In the genomic region with DNA sequence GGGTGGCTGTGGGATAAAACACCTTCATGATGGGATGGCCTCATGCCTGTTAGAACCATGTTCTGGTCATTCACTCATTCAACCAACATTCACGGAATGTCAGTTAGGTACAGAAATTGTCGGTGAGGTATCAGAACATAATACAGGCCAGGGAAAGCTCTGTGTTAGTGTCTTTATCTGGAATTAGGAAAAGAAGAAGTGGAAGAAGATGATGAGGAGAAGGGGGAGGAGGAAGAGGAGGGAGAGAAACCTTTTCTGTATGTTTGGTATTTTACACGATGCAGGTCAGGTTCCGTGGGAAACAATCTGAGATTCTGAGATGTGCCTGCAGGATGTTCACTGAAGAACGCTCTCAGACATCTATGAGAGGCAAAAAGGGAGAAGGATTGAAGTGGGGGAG, we compare ENCODE assay signal across 3 cellular contexts.
A peak's percentile ranks its signal among the peaks of the same experiment; 100 is the strongest.
TF ChIP-seq lines count a peak whose summit lies in the region.

No MANE protein-coding gene starts in this region.

TF ChIP-seq in SK-N-SH, 30 proteins besides CTCF, POLR2A, EP300 and RAD21 (continues in another document):
- TF ChIP-seq NRF1 (IDR thresholded peaks at IDR 0.05; ENCODE audit: low read depth, low read length) (no peak), REST (IDR thresholded peaks at IDR 0.05; ENCODE audit: low read depth, low read length) (no peak), RCOR1 (IDR thresholded peaks at IDR 0.05; ENCODE audit: low read length) (no peak), TEAD4 (IDR thresholded peaks at IDR 0.05; ENCODE audit: borderline replicate concordance, insufficient read depth) (no peak), SMC3 (IDR thresholded peaks at IDR 0.05; ENCODE audit: low read depth, low read length) (no peak), USF1 (IDR thresholded peaks at IDR 0.05; ENCODE audit: borderline replicate concordance, low read depth) (no peak), EZH2phosphoT487 (IDR thresholded peaks at IDR 0.05; ENCODE audit: borderline replicate concordance, low read depth) (no peak), POLR2AphosphoS5 (IDR thresholded peaks at IDR 0.05; ENCODE audit: low read depth, low read length) (no peak), MEF2A (IDR thresholded peaks at IDR 0.05; ENCODE audit: borderline replicate concordance, low read depth) (no peak), MXI1 (IDR thresholded peaks at IDR 0.05; ENCODE audit: low read depth, low read length) (no peak), JUND (IDR thresholded peaks at IDR 0.05) (no peak), GABPA (IDR thresholded peaks at IDR 0.05; ENCODE audit: low read depth) (no peak), USF2 (IDR thresholded peaks at IDR 0.05; ENCODE audit: borderline replicate concordance, low read depth, low read length) (no peak), GATA2 (CRISPR knock-in tag; IDR thresholded peaks at IDR 0.05) (no peak)

TF ChIP-seq in SK-N-SH treated with all-trans-retinoic acid at 6 μM for 48 hours, 23 proteins besides CTCF, POLR2A, EP300 and RAD21:
- TF ChIP-seq SNAI2 (CRISPR knock-in tag; IDR thresholded peaks at IDR 0.05) (no peak), ARNTL (CRISPR knock-in tag; IDR thresholded peaks at IDR 0.05; ENCODE audit: borderline replicate concordance, low read depth) (no peak), BACH2 (CRISPR knock-in tag; IDR thresholded peaks at IDR 0.05; ENCODE audit: borderline replicate concordance) (no peak), TSHZ2 (CRISPR knock-in tag; IDR thresholded peaks at IDR 0.05) (no peak), CREB5 (CRISPR knock-in tag; IDR thresholded peaks at IDR 0.05; ENCODE audit: low read depth) (no peak), CSDC2 (CRISPR knock-in tag; IDR thresholded peaks at IDR 0.05) (no peak), ZFP30 (CRISPR knock-in tag; IDR thresholded peaks at IDR 0.05) (no peak)
- TF ChIP-seq, protein P1, sequence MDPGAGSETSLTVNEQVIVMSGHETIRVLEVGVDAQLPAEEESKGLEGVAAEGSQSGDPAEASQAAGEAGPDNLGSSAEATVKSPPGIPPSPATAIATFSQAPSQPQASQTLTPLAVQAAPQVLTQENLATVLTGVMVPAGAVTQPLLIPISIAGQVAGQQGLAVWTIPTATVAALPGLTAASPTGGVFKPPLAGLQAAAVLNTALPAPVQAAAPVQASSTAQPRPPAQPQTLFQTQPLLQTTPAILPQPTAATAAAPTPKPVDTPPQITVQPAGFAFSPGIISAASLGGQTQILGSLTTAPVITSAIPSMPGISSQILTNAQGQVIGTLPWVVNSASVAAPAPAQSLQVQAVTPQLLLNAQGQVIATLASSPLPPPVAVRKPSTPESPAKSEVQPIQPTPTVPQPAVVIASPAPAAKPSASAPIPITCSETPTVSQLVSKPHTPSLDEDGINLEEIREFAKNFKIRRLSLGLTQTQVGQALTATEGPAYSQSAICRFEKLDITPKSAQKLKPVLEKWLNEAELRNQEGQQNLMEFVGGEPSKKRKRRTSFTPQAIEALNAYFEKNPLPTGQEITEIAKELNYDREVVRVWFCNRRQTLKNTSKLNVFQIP (CRISPR knock-in tag; IDR thresholded peaks at IDR 0.05; ENCODE audit: borderline replicate concordance, low read depth) = no peak
- TF ChIP-seq, protein P2, sequence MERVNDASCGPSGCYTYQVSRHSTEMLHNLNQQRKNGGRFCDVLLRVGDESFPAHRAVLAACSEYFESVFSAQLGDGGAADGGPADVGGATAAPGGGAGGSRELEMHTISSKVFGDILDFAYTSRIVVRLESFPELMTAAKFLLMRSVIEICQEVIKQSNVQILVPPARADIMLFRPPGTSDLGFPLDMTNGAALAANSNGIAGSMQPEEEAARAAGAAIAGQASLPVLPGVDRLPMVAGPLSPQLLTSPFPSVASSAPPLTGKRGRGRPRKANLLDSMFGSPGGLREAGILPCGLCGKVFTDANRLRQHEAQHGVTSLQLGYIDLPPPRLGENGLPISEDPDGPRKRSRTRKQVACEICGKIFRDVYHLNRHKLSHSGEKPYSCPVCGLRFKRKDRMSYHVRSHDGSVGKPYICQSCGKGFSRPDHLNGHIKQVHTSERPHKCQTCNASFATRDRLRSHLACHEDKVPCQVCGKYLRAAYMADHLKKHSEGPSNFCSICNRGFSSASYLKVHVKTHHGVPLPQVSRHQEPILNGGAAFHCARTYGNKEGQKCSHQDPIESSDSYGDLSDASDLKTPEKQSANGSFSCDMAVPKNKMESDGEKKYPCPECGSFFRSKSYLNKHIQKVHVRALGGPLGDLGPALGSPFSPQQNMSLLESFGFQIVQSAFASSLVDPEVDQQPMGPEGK (CRISPR knock-in tag; IDR thresholded peaks at IDR 0.05; ENCODE audit: borderline replicate concordance) = no peak

TF ChIP-seq in K562, 482 proteins besides CTCF, POLR2A, EP300 and RAD21:
- TF ChIP-seq USF1 (CRISPR knock-in tag; IDR thresholded peaks at IDR 0.05) = no peak
- TF ChIP-seq ZNF449 (CRISPR knock-in tag; IDR thresholded peaks at IDR 0.05) = no peak
- TF ChIP-seq SPI1 (IDR thresholded peaks at IDR 0.05; ENCODE audit: borderline replicate concordance, low read depth, low read length) = peak; percentile 61; the same call in 1 of the 2 replicates
